11 cellular contexts compared by ENCODE assay signal in genomic region chr15:57503051-57503702, GRCh38.
DNase-seq lines count a peak whose midpoint lies in the region; ATAC-seq and TF ChIP-seq lines count a peak whose summit lies in the region.
"Had no signal": no experiment of that assay in that cellular context is flagged by ENCODE, and none has a peak within 500 bp of the region (broad histone marks: within the 10 kb centered on the region; RNA-seq: fewer than 3 reads in every experiment).

No MANE protein-coding gene starts in this region.

- H3K9me3 Mint-ChIP-seq in chondrocyte (ENCODE audit: low read depth) (no peaks in the 10 kb centered on the region), mesothelial cell of epicardium (no peaks in the 10 kb centered on the region)

- H3K9me3 ChIP-seq in IMR-90 (ENCODE audit: control insufficient read depth, insufficient read depth, low read length): no peaks in the 10 kb centered on the region

- no peak for TF ChIP-seq RAD21 in IMR-90 (IDR thresholded peaks at IDR 0.05; ENCODE audit: low read length)

- H3K36me3 Mint-ChIP-seq in chondrocyte (ENCODE audit: low read depth) (no peaks in the 10 kb centered on the region), mesothelial cell of epicardium (no peaks in the 10 kb centered on the region)

- no TSS peak for BruUV-seq in IMR-90 (replicated peaks; lab: Mats Ljungman, UMichigan)

- CTCF ChIA-PET in IMR-90 (lab: Yijun Ruan, JAX): no interaction called here
- CTCF ChIA-PET in GM10248 (lab: Yijun Ruan, JAX): interaction anchor here (1.3 to 1.9 kb wide), 3 partner anchors 14 to 162 kb away, joined by 3 to 8 read pairs (median 4); no protein-coding TSS in a partner anchor

- H3K14ac ChIP-seq in IMR-90 (replicated peaks; ENCODE audit: low read depth, low read length): no peak overlapping the region

- H3K27ac ChIP-seq in IMR-90 (ENCODE audit: insufficient read depth, low read length): no peak overlapping the region

- H3K4me3 Mint-ChIP-seq in chondrocyte (ENCODE audit: unreplicated experiment) (no peak overlapping the region), mesothelial cell of epicardium (no peak overlapping the region)

- dilution Hi-C loops in IMR-90 (cut with HindIII; ENCODE audit: low sequenced_read_pairs, unreplicated experiment): no loop called here

- H3K4me1 Mint-ChIP-seq in chondrocyte (ENCODE audit: low read depth) (peaks cover 84% of the 10 kb centered on the region), mesothelial cell of epicardium (peaks cover 90% of the 10 kb centered on the region)

- no peaks in the 10 kb centered on the region for H3K36me3 ChIP-seq in IMR-90 (ENCODE audit: control insufficient read depth, insufficient read depth, low read length)

- no peaks in the 10 kb centered on the region for H4K20me1 ChIP-seq in IMR-90 (ENCODE audit: insufficient read depth, low read length)

- H2AFZ ChIP-seq in IMR-90 (replicated peaks; ENCODE audit: low read length, poor library complexity): no peak overlapping the region

- POLR2A ChIA-PET in IMR-90 (lab: Charles Lee; ENCODE audit: unreplicated experiment): no interaction called here
- POLR2A ChIA-PET in GM10248 (lab: Yijun Ruan, JAX): no interaction called here

- H2BK15ac ChIP-seq in IMR-90 (ENCODE audit: low read depth, low read length): no peak overlapping the region

- H2BK120ac ChIP-seq in IMR-90 (ENCODE audit: low read depth, low read length): no peak overlapping the region

- H3K9me1 ChIP-seq in IMR-90 (ENCODE audit: insufficient read depth, low read length): no peaks in the 10 kb centered on the region

- no peak overlapping the region for H3K4ac ChIP-seq in IMR-90 (ENCODE audit: low read depth, low read length)

- no peak overlapping the region for H4K8ac ChIP-seq in IMR-90 (ENCODE audit: low read depth in 2 of 2, low read length in 2 of 2)

- TF ChIP-seq CTCF in IMR-90 (conservative IDR thresholded peaks at IDR 0.05; ENCODE audit: low read depth, low read length) (0 out of 2 replicates have a peak, but pooled peaks have one; percentile 10), chondrocyte (IDR thresholded peaks at IDR 0.05) (peak; percentile 45), mesothelial cell of epicardium (IDR thresholded peaks at IDR 0.05; ENCODE audit: unreplicated experiment) (no peak), GM10248 (IDR thresholded peaks at IDR 0.05; ENCODE audit: control extremely low read depth, extremely low read depth, low read depth, missing control alignments) (no peak)

- no peaks in the 10 kb centered on the region for H3K79me1 ChIP-seq in IMR-90 (ENCODE audit: low read depth in 1 of 2, low read length in 2 of 2)

- no peak overlapping the region for H3K23ac ChIP-seq in IMR-90 (ENCODE audit: low read depth, low read length)

- H4K5ac ChIP-seq in IMR-90 (ENCODE audit: low read depth, low read length): no peak overlapping the region

- no peak overlapping the region for H2BK5ac ChIP-seq in IMR-90 (ENCODE audit: low read depth, low read length, poor library complexity, severe bottlenecking)

- H2AK5ac ChIP-seq in IMR-90 (ENCODE audit: low read depth, low read length): no peak overlapping the region

- DNase-seq in G401 (ENCODE audit: low spot score) (peak; percentile 9), IMR-90 (no peak), chondrocyte (ENCODE audit: low spot score) (no peak), mesothelial cell of epicardium (ENCODE audit: low spot score in 2 of 2, unreplicated experiment in 2 of 2) (no peak), GM10248 (ENCODE audit: extremely low spot score) (no peak), COLO829 (ENCODE audit: low spot score) (no peak)
- DNase-seq: activated naive CD4-positive, alpha-beta T cell treated with anti-CD3 and anti-CD28 coated beads, Interleukin-2, amount 50 U/mL, for 16 hours; left cardiac atrium had no signal

- 93% methylated on average over 2 of the region's 6 CpGs; no CpG with 5 or more reads in 1 of the 2 experiments for WGBS in IMR-90 (ENCODE audit: extremely low coverage in 2 of 2, insufficient read length in 1 of 2), 2 experiments

- H2AK9ac ChIP-seq in IMR-90 (replicated peaks; ENCODE audit: low read depth, low read length, poor library complexity): no peak overlapping the region

- H3K27ac Mint-ChIP-seq in chondrocyte (ENCODE audit: unreplicated experiment) (no peak overlapping the region), mesothelial cell of epicardium (peak overlapping the region; percentile 96)

- H3K27me3 Mint-ChIP-seq in chondrocyte (ENCODE audit: low read depth): no peaks in the 10 kb centered on the region
- no peaks in the 10 kb centered on the region for H3K27me3 Mint-ChIP-seq in mesothelial cell of epicardium (ENCODE audit: low read depth)

- no peak overlapping the region for H4K91ac ChIP-seq in IMR-90 (ENCODE audit: insufficient read depth, low read depth, low read length)

- no peak overlapping the region for H2BK20ac ChIP-seq in IMR-90 (ENCODE audit: low read depth, low read length)

- no peak overlapping the region for H3K9ac ChIP-seq in IMR-90 (ENCODE audit: low read depth, low read length)

- in situ Hi-C loops in G401 (cut with HindIII; ENCODE audit: low sequenced_read_pairs): no loop called here
- in situ Hi-C loops in IMR-90 (cut with MboI; ENCODE audit: low sequenced_read_pairs): no loop called here

- intact Hi-C loops in IMR-90 (cut with micrococcal nuclease): no loop called here

- no peak for ATAC-seq in IMR-90 (ENCODE audit: low read depth)
- ATAC-seq in HG02973 (IDR thresholded peaks at IDR 0.05; ENCODE audit: unreplicated experiment): no peak
- ATAC-seq in HG03565 (IDR thresholded peaks at IDR 0.05; ENCODE audit: unreplicated experiment): no peak
- ATAC-seq: activated CD4-positive, CD25-positive, alpha-beta regulatory T cell treated with anti-CD3 and anti-CD28 coated beads, Interleukin-2, amount 50 U/mL, for 24 hours; left cardiac atrium had no signal

- no peaks in the 10 kb centered on the region for H3K4me1 ChIP-seq in IMR-90 (ENCODE audit: control insufficient read depth, insufficient read depth, low read length)

- no peaks in the 10 kb centered on the region for H3K27me3 ChIP-seq in IMR-90 (ENCODE audit: control insufficient read depth, insufficient read depth, low read length)

- H3K18ac ChIP-seq in IMR-90 (ENCODE audit: low read depth, low read length): no peak overlapping the region

- H3K56ac ChIP-seq in IMR-90 (ENCODE audit: extremely low read depth, insufficient read depth, low read length): no peak overlapping the region

- TF ChIP-seq POLR2A in IMR-90 (IDR thresholded peaks at IDR 0.05; ENCODE audit: low read depth, low read length): no peak

- H3K4me3 ChIP-seq in IMR-90 (ENCODE audit: insufficient read depth, low read depth, low read length): no peak overlapping the region

- no peak overlapping the region for H3K4me2 ChIP-seq in IMR-90 (ENCODE audit: low read depth, low read length)

TF ChIP-seq in IMR-90, 13 proteins besides CTCF, POLR2A, EP300 and RAD21:
- no peak for TF ChIP-seq RCOR1 (IDR thresholded peaks at IDR 0.05; ENCODE audit: insufficient replicate concordance, low read length)
- no peak for TF ChIP-seq CHD1 (IDR thresholded peaks at IDR 0.05; ENCODE audit: low read depth, low read length)
- no peak for TF ChIP-seq RFX5 (IDR thresholded peaks at IDR 0.05; ENCODE audit: low read depth, low read length)
- TF ChIP-seq ELK1 (IDR thresholded peaks at IDR 0.05; ENCODE audit: borderline replicate concordance, low read depth, low read length): no peak
- no peak for TF ChIP-seq NFE2L2 (IDR thresholded peaks at IDR 0.05; ENCODE audit: low read depth, low read length)
- TF ChIP-seq BHLHE40 (IDR thresholded peaks at IDR 0.05; ENCODE audit: low read depth, low read length): no peak
- no peak for TF ChIP-seq MAZ (IDR thresholded peaks at IDR 0.05; ENCODE audit: borderline replicate concordance, low read depth, low read length)
- TF ChIP-seq FOS (IDR thresholded peaks at IDR 0.05; ENCODE audit: low read depth, low read length): no peak
- no peak for TF ChIP-seq USF2 (IDR thresholded peaks at IDR 0.05; ENCODE audit: low read depth, low read length)
- TF ChIP-seq MAFK (IDR thresholded peaks at IDR 0.05; ENCODE audit: low read depth, low read length): no peak
- no peak for TF ChIP-seq MXI1 (IDR thresholded peaks at IDR 0.05; ENCODE audit: borderline replicate concordance, low read depth, low read length)
- no peak for TF ChIP-seq CEBPB (IDR thresholded peaks at IDR 0.05; ENCODE audit: low read depth, low read length)
- no peak for TF ChIP-seq SMC3 (IDR thresholded peaks at IDR 0.05; ENCODE audit: low read depth, low read length)

Comparison
In these comparisons a context has a peak if more than half of its experiments do, and no peak if none do; other contexts are left out.
1. CTCF ChIP-seq: peak in IMR-90 (single experiment) and chondrocyte (single experiment); none in mesothelial cell of epicardium (single experiment) and GM10248 (single experiment).